In the genomic region with DNA sequence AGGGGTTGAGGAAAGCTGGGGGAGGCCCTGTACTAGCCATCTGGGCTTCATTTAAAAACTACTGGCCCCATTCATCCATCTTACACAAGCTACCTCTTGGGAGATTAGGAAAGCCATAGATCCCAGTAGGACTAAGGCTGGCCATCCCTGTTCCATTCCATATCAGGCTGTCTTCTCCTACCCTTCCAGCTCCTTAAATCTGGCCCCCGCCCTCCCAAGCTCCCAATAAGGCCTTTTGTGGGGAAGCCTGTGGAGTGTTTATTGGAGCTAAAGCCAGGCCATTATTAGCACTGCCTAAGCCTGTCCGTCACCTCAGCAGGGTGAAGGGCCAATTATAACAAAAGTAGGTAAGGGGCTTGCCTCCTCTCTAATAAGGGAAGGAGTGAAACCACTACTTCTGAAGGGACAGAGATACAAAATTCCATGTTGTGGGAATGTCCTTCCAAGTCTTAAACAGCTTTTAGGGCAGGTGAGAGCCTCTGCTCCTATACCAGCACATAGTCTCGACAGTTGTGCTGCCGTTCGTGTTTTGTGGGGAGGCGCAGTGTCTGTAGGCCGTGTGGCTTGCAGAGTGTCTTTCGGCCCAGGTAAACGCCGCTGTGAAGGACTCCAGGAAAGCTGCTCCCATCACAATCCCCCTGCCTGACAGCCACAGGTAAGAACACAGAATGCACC, we compare ENCODE assay signal across 10 cellular contexts. TPM values are rescaled to one million over a fixed set of nuclear protein-coding genes. Genes with fewer than 3 reads are reported as not detected.
DNase-seq lines count a peak whose midpoint lies in the region; ATAC-seq and TF ChIP-seq lines count a peak whose summit lies in the region.
"Had no signal": no experiment of that assay in that cellular context is flagged by ENCODE, and none has a peak within 500 bp of the region (broad histone marks: within the 10 kb centered on the region; RNA-seq: fewer than 3 reads in every experiment).

No MANE protein-coding gene starts in this region.

- in situ Hi-C loops in GM23248 (cut with MboI): no loop called here

- H3K9ac ChIP-seq in GM23248: peak overlapping the region; percentile 97; the same call in 1 of the 2 replicates

- no TSS peak for BruUV-seq in A673 (replicated peaks; lab: Mats Ljungman, UMichigan)

- H3K27me3 ChIP-seq in A673 (replicated peaks; ENCODE audit: insufficient read depth, low read depth, low read length, poor library complexity) (no peaks in the 10 kb centered on the region), GM23248 (replicated peaks; ENCODE audit: insufficient read depth) (no peaks in the 10 kb centered on the region)
- H3K27me3 ChIP-seq in naive thymus-derived CD4-positive, alpha-beta T cell (ENCODE audit: control insufficient read depth in 2 of 2, insufficient read depth in 2 of 2, low read length in 2 of 2): no peaks in the 10 kb centered on the region

- H3K4me1 Mint-ChIP-seq in central memory CD8-positive, alpha-beta T cell: peaks cover 54% of the 10 kb centered on the region
- H3K4me1 Mint-ChIP-seq in naive thymus-derived CD4-positive, alpha-beta T cell: peaks cover 31 to 57% (median 49%) of the 10 kb centered on the region in 7 donors

- H4K20me1 ChIP-seq in GM23248 (ENCODE audit: insufficient read depth): 0 out of 2 replicates have a peak, but pooled peaks cover 9% of the 10 kb centered on the region

- H3K36me3 ChIP-seq in A673 (ENCODE audit: insufficient read depth, low read length, poor library complexity, severe bottlenecking) (peaks cover 70% of the 10 kb centered on the region), GM23248 (ENCODE audit: low read depth) (peaks cover 20% of the 10 kb centered on the region)
- peaks cover 12 to 74% (median 20%) of the 10 kb centered on the region in 3 experiments for H3K36me3 ChIP-seq in naive thymus-derived CD4-positive, alpha-beta T cell (ENCODE audit: control insufficient read depth in 2 of 3, insufficient read depth in 3 of 3, low read length in 3 of 3)

- peaks cover 37% of the 10 kb centered on the region for H3K79me2 ChIP-seq in GM23248 (ENCODE audit: insufficient read depth)

- H3K4me1 ChIP-seq in A673 (ENCODE audit: insufficient read depth, low read length, poor library complexity, severe bottlenecking): peaks cover 29% of the 10 kb centered on the region
- peaks cover 14% of the 10 kb centered on the region for H3K4me1 ChIP-seq in GM23248 (ENCODE audit: insufficient read depth)
- peaks cover 24 to 26% of the 10 kb centered on the region in 2 donors for H3K4me1 ChIP-seq in naive thymus-derived CD4-positive, alpha-beta T cell (ENCODE audit: control insufficient read depth in 2 of 2, insufficient read depth in 2 of 2, low read length in 2 of 2)

- H2AFZ ChIP-seq in GM23248: no peak overlapping the region

- H3K4me3 ChIP-seq in A673 (ENCODE audit: low read depth, low read length, poor library complexity, severe bottlenecking): no peak overlapping the region
- no peak overlapping the region for H3K4me3 ChIP-seq in GM23248
- no peak overlapping the region for H3K4me3 ChIP-seq in naive thymus-derived CD4-positive, alpha-beta T cell (ENCODE audit: low read length)

- peak overlapping the region; percentile 94 for H3K27ac Mint-ChIP-seq in central memory CD8-positive, alpha-beta T cell (ENCODE audit: low read depth)
- H3K27ac Mint-ChIP-seq in naive thymus-derived CD4-positive, alpha-beta T cell: peak overlapping the region; percentile 88 to 99 (median 95)

- ATAC-seq in central memory CD8-positive, alpha-beta T cell (replicated peaks; ENCODE audit: extremely low read depth, poor library complexity, severe bottlenecking): no peak
- ATAC-seq in naive thymus-derived CD4-positive, alpha-beta T cell: no peak
- no peak for ATAC-seq in HG03442 (IDR thresholded peaks at IDR 0.05; ENCODE audit: unreplicated experiment)

- peak overlapping the region; percentile 99 for H3K4me2 ChIP-seq in GM23248 (ENCODE audit: unreplicated experiment)

- DNase-seq in A673 (ENCODE audit: low spot score) (no peak), GM23248 (peak; percentile 16), RKO (ENCODE audit: low spot score) (no peak), NCI-H1105 (lab: John Stamatoyannopoulos, UW) (no peak), NCI-H2171 (lab: John Stamatoyannopoulos, UW) (no peak)
- DNase-seq in central memory CD8-positive, alpha-beta T cell (ENCODE audit: low spot score in 2 of 2): no peak
- DNase-seq in naive thymus-derived CD4-positive, alpha-beta T cell: no peak
- DNase-seq: DMS79 treated with DMSO at 0.1 percent for 48 hours, NCI-H1694 had no signal

- POLR2A ChIA-PET in A673 (lab: Charles Lee; ENCODE audit: low non-redundant PET): no interaction called here
- POLR2A ChIA-PET in naive thymus-derived CD4-positive, alpha-beta T cell (lab: Charles Lee): interaction anchor here (0.9 to 12.7 kb wide), 14 partner anchors 8 to 467 kb away, joined by 3 to 161 read pairs (median 4); a partner anchor contains a TSS

- H3K9me3 Mint-ChIP-seq in central memory CD8-positive, alpha-beta T cell: no peaks in the 10 kb centered on the region
- no peaks in the 10 kb centered on the region for H3K9me3 Mint-ChIP-seq in naive thymus-derived CD4-positive, alpha-beta T cell

- intact Hi-C loops in A673 (cut with micrococcal nuclease; ENCODE audit: unreplicated experiment): no loop called here
- intact Hi-C loops in naive thymus-derived CD4-positive, alpha-beta T cell (cut with micrococcal nuclease): no loop called here

- no peak for TF ChIP-seq CTCF in A673 (conservative IDR thresholded peaks at IDR 0.05; ENCODE audit: low read depth, low read length)

- H3K27ac ChIP-seq in A673 (ENCODE audit: low read depth, low read length, poor library complexity, severe bottlenecking) (peak overlapping the region; percentile 46), GM23248 (peak overlapping the region; percentile 89)
- H3K27ac ChIP-seq in naive thymus-derived CD4-positive, alpha-beta T cell (ENCODE audit: low read depth, low read length): peak overlapping the region; percentile 98

- peaks cover 66% of the 10 kb centered on the region for H3K36me3 Mint-ChIP-seq in central memory CD8-positive, alpha-beta T cell (ENCODE audit: insufficient read depth)
- H3K36me3 Mint-ChIP-seq in naive thymus-derived CD4-positive, alpha-beta T cell: peaks cover 0 to 48% (median 15%) of the 10 kb centered on the region in 5 donors

- CTCF ChIA-PET in A673 (lab: Charles Lee): no interaction called here
- CTCF ChIA-PET in naive thymus-derived CD4-positive, alpha-beta T cell (lab: Charles Lee): interaction anchor here (0.7 to 3.4 kb wide), 5 partner anchors 10 to 81 kb away, joined by 3 to 15 read pairs (median 4); a partner anchor contains a TSS

- H3K27me3 Mint-ChIP-seq in central memory CD8-positive, alpha-beta T cell: no peaks in the 10 kb centered on the region
- no peaks in the 10 kb centered on the region for H3K27me3 Mint-ChIP-seq in naive thymus-derived CD4-positive, alpha-beta T cell

- peaks cover 86% of the 10 kb centered on the region for H3F3A ChIP-seq in GM23248 (ENCODE audit: insufficient read depth)

- no peaks in the 10 kb centered on the region for H3K9me2 ChIP-seq in GM23248 (ENCODE audit: insufficient read depth)

- H3K9me3 ChIP-seq in A673 (ENCODE audit: low read depth, low read length, poor library complexity, severe bottlenecking): no peaks in the 10 kb centered on the region
- H3K9me3 ChIP-seq in GM23248 (ENCODE audit: low read depth): no peaks in the 10 kb centered on the region
- H3K9me3 ChIP-seq in naive thymus-derived CD4-positive, alpha-beta T cell (ENCODE audit: control insufficient read depth in 2 of 3, low read length in 3 of 3): no peaks in the 10 kb centered on the region

- WGBS in GM23248 (ENCODE audit: low coverage in 1 of 2, low lambda C conversion rate in 2 of 2, missing lambda C conversion rate in 2 of 2), 2 experiments: 66 to 67% methylated on average over 10 of the region's 10 CpGs

- peak overlapping the region; percentile 94 for H3K4me3 Mint-ChIP-seq in central memory CD8-positive, alpha-beta T cell
- peak overlapping the region in 9 of 10 donors; percentile 4 to 99 (median 63) for H3K4me3 Mint-ChIP-seq in naive thymus-derived CD4-positive, alpha-beta T cell

RNA-seq across cellular contexts. Expression of a gene that starts 3.7 kb away (rescaled TPM):
- 690 and 789 TPM in 2 replicates for total RNA-seq in A673 (2021)
- total RNA-seq in GM23248 (2014; rRNA removed; shearing (Covaris generic)): 2,633 and 2,662 TPM in 2 replicates
- polyA plus RNA-seq in GM23248 (2016; fragmentation: Nextera tagmentation; extraction: Ambion mirVana): 3,948 and 3,969 TPM in 2 replicates
- 1,000 to 10,000 TPM in 1 of 5 experiments, 100 to 1,000 TPM in 4; 428 to 1,509 (median 467) TPM for total RNA-seq in naive thymus-derived CD4-positive, alpha-beta T cell
- polyA plus RNA-seq in naive thymus-derived CD4-positive, alpha-beta T cell: 1,000 to 10,000 TPM; 1,845 to 2,144 TPM

RNA-seq across cellular contexts. Expression of a gene that starts 9.4 kb away (rescaled TPM):
- total RNA-seq in A673 (2021): 180 and 181 TPM in 2 replicates
- total RNA-seq in GM23248 (2014; rRNA removed; shearing (Covaris generic)): 23.5 and 53.2 TPM in 2 replicates
- polyA plus RNA-seq in GM23248 (2016; fragmentation: Nextera tagmentation; extraction: Ambion mirVana): 67.8 and 72.8 TPM in 2 replicates
- 10 to 100 TPM in 2 of 5 experiments, 1 to 10 TPM in 3; 3.7 to 60.3 (median 8.9) TPM for total RNA-seq in naive thymus-derived CD4-positive, alpha-beta T cell
- 1 to 10 TPM; 5.6 to 6.7 TPM for polyA plus RNA-seq in naive thymus-derived CD4-positive, alpha-beta T cell

RNA-seq across cellular contexts. Expression of a gene that starts 27.5 kb away (rescaled TPM):
- total RNA-seq in A673 (2021): 133 and 140 TPM in 2 replicates
- total RNA-seq in GM23248 (2014; rRNA removed; shearing (Covaris generic)): 23.4 and 34.0 TPM in 2 replicates
- polyA plus RNA-seq in GM23248 (2016; fragmentation: Nextera tagmentation; extraction: Ambion mirVana): 64.3 and 66.9 TPM in 2 replicates
- 100 to 1,000 TPM; 118 to 187 (median 149) TPM for total RNA-seq in naive thymus-derived CD4-positive, alpha-beta T cell
- 10 to 100 TPM; 64.6 to 88.9 TPM for polyA plus RNA-seq in naive thymus-derived CD4-positive, alpha-beta T cell

RNA-seq across cellular contexts. Expression of a gene that starts 33.7 kb away (rescaled TPM):
- total RNA-seq in A673 (2021): 90.0 and 107 TPM in 2 replicates
- total RNA-seq in GM23248 (2014; rRNA removed; shearing (Covaris generic)): 164 and 216 TPM in 2 replicates
- 108 and 115 TPM in 2 replicates for polyA plus RNA-seq in GM23248 (2016; fragmentation: Nextera tagmentation; extraction: Ambion mirVana)
- 100 to 1,000 TPM; 121 to 300 (median 221) TPM for total RNA-seq in naive thymus-derived CD4-positive, alpha-beta T cell
- polyA plus RNA-seq in naive thymus-derived CD4-positive, alpha-beta T cell: 100 to 1,000 TPM; 282 to 353 TPM

RNA-seq across cellular contexts. Expression of a gene that starts 43.7 kb away (rescaled TPM):
- 11.8 and 14.4 TPM in 2 replicates for total RNA-seq in A673 (2021)
- 1.9 and 2.7 TPM in 2 replicates for total RNA-seq in GM23248 (2014; rRNA removed; shearing (Covaris generic))
- polyA plus RNA-seq in GM23248 (2016; fragmentation: Nextera tagmentation; extraction: Ambion mirVana): 3.0 and 3.3 TPM in 2 replicates
- 10 to 100 TPM in 3 of 5 experiments, 1 to 10 TPM in 2; 7.8 to 16.3 (median 13.3) TPM for total RNA-seq in naive thymus-derived CD4-positive, alpha-beta T cell
- polyA plus RNA-seq in naive thymus-derived CD4-positive, alpha-beta T cell: 1 to 10 TPM; 2.4 to 4.1 TPM

Comparison
In these comparisons a context has a peak if more than half of its experiments do, and no peak if none do; other contexts are left out.
1. H3K27ac ChIP-seq: peak in every context shown above with its lines; median percentile 98 in naive thymus-derived CD4-positive, alpha-beta T cell; 89 in GM23248; 46 in A673.